21 cellular contexts compared by ENCODE assay signal in genomic region chr12:115659422-115659821, GRCh38.
A peak's percentile ranks its signal among the peaks of the same experiment; 100 is the strongest.
DNase-seq lines count a peak whose midpoint lies in the region; ATAC-seq and TF ChIP-seq lines count a peak whose summit lies in the region.
"Had no signal": no experiment of that assay in that cellular context is flagged by ENCODE, and none has a peak within 500 bp of the region (broad histone marks: within the 10 kb centered on the region; RNA-seq: fewer than 3 reads in every experiment).

No MANE protein-coding gene starts in this region.

- intact Hi-C loops in left ventricle myocardium inferior (cut with micrococcal nuclease) (no loop called here), left cardiac atrium (cut with DNase I) (no loop called here)

- H2AFZ ChIP-seq in neural progenitor cell (replicated peaks) = peak overlapping the region; percentile 71

- H3K27me3 Mint-ChIP-seq in neural progenitor cell (ENCODE audit: insufficient read depth, low read depth) = peaks cover 2% of the 10 kb centered on the region
- peaks cover 11 to 17% of the 10 kb centered on the region in 2 donors for H3K27me3 Mint-ChIP-seq in natural killer cell treated with Interleukin-12 subunit alpha and Interleukin-12 subunit beta and Interleukin-15 and Interleukin-18, amount 100 ng/mL, for 72 hours

- no peak for DNase-seq in left ventricle myocardium inferior
- no peak for DNase-seq in left cardiac atrium
- DNase-seq in SK-N-DZ (ENCODE audit: low spot score) = peak; percentile 24
- no peak for DNase-seq in neural progenitor cell (ENCODE audit: low spot score)
- no peak for DNase-seq in upper lobe of left lung
- no peak for DNase-seq in natural killer cell treated with Interleukin-12 subunit alpha and Interleukin-12 subunit beta and Interleukin-15 and Interleukin-18, amount 100 ng/mL, for 72 hours (ENCODE audit: low spot score)
- no peak for DNase-seq in H7
- DNase-seq: CD4-positive, alpha-beta T cell; H9; NCI-H1092; NCI-H1417 treated with DMSO at 0.1 percent for 48 hours; NCI-H1694 treated with DMSO at 0.1 percent for 48 hours; NCI-H2081; NCI-H2171; NCI-H226; NCI-H510A; NCI-H69; RPMI8226 had no signal

- H3K4me3 Mint-ChIP-seq in neural progenitor cell = no peak overlapping the region
- no peak overlapping the region for H3K4me3 Mint-ChIP-seq in natural killer cell treated with Interleukin-12 subunit alpha and Interleukin-12 subunit beta and Interleukin-15 and Interleukin-18, amount 100 ng/mL, for 72 hours
- H3K4me3 Mint-ChIP-seq: CD4-positive, alpha-beta T cell; H9; IgD-negative memory B cell had no signal

- H3K4me3 ChIP-seq in left ventricle myocardium inferior (no peak overlapping the region), neural progenitor cell (no peak overlapping the region), upper lobe of left lung (no peak overlapping the region), H7 (ENCODE audit: insufficient read depth, low read depth, low read length) (no peak overlapping the region)
- H3K4me3 ChIP-seq: BLaER1 had no signal

- H3K79me2 ChIP-seq in neural progenitor cell (ENCODE audit: low read depth) = no peaks in the 10 kb centered on the region

- no peaks in the 10 kb centered on the region for H4K20me1 ChIP-seq in neural progenitor cell (ENCODE audit: low read depth)
- H4K20me1 ChIP-seq: BLaER1 had no signal

- no peaks in the 10 kb centered on the region for H3K4me1 Mint-ChIP-seq in neural progenitor cell
- H3K4me1 Mint-ChIP-seq in natural killer cell treated with Interleukin-12 subunit alpha and Interleukin-12 subunit beta and Interleukin-15 and Interleukin-18, amount 100 ng/mL, for 72 hours (ENCODE audit: low read depth in 2 of 2) = no peaks in the 10 kb centered on the region
- H3K4me1 Mint-ChIP-seq: H9 had no signal

- H3K9me3 Mint-ChIP-seq in neural progenitor cell = no peaks in the 10 kb centered on the region
- peaks cover 6% of the 10 kb centered on the region for H3K9me3 Mint-ChIP-seq in natural killer cell treated with Interleukin-12 subunit alpha and Interleukin-12 subunit beta and Interleukin-15 and Interleukin-18, amount 100 ng/mL, for 72 hours
- H3K9me3 Mint-ChIP-seq: H9 had no signal

- ATAC-seq in left cardiac atrium (no peak), upper lobe of left lung (ENCODE audit: low FRiP score in 2 of 2) (no peak), HG03196 (IDR thresholded peaks at IDR 0.05; ENCODE audit: unreplicated experiment) (no peak)
- no peak for ATAC-seq in natural killer cell treated with Interleukin-12 subunit alpha and Interleukin-12 subunit beta and Interleukin-15 and Interleukin-18, amount 100 ng/mL, for 72 hours

- peak overlapping the region; percentile 80 for H3K27ac ChIP-seq in left ventricle myocardium inferior (replicated peaks)
- no peak overlapping the region for H3K27ac ChIP-seq in neural progenitor cell
- peak overlapping the region; percentile 28 to 58 (median 32) for H3K27ac ChIP-seq in upper lobe of left lung
- H3K27ac ChIP-seq: BLaER1 had no signal

- H3K27me3 ChIP-seq in left ventricle myocardium inferior (ENCODE audit: low read depth) (peaks cover 20% of the 10 kb centered on the region), neural progenitor cell (no peaks in the 10 kb centered on the region), upper lobe of left lung (no peaks in the 10 kb centered on the region), H7 (ENCODE audit: control insufficient read depth, insufficient read depth, low read length) (no peaks in the 10 kb centered on the region; the same call in 1 of the 2 replicates)
- H3K27me3 ChIP-seq: BLaER1 had no signal

- H3K36me3 ChIP-seq in left ventricle myocardium inferior (no peaks in the 10 kb centered on the region), neural progenitor cell (no peaks in the 10 kb centered on the region), upper lobe of left lung (no peaks in the 10 kb centered on the region), H7 (replicated peaks; ENCODE audit: control insufficient read depth, insufficient read depth, low read length) (no peaks in the 10 kb centered on the region)
- H3K36me3 ChIP-seq: BLaER1 had no signal

- peaks cover 24% of the 10 kb centered on the region for H3K4me1 ChIP-seq in left ventricle myocardium inferior
- no peaks in the 10 kb centered on the region for H3K4me1 ChIP-seq in neural progenitor cell
- peaks cover 0 to 15% (median 10%) of the 10 kb centered on the region in 4 donors for H3K4me1 ChIP-seq in upper lobe of left lung

- H3K27ac Mint-ChIP-seq in neural progenitor cell = no peak overlapping the region
- no peak overlapping the region for H3K27ac Mint-ChIP-seq in natural killer cell treated with Interleukin-12 subunit alpha and Interleukin-12 subunit beta and Interleukin-15 and Interleukin-18, amount 100 ng/mL, for 72 hours
- H3K27ac Mint-ChIP-seq: CD4-positive, alpha-beta T cell; H9; IgD-negative memory B cell had no signal

- WGBS in upper lobe of left lung, 2 donors = 53 to 84% methylated on average over 4 of the region's 4 CpGs

- no peaks in the 10 kb centered on the region for H3K9me3 ChIP-seq in left ventricle myocardium inferior (replicated peaks)
- H3K9me3 ChIP-seq in neural progenitor cell (ENCODE audit: low read depth) = no peaks in the 10 kb centered on the region
- H3K9me3 ChIP-seq in upper lobe of left lung = no peaks in the 10 kb centered on the region
- H3K9me3 ChIP-seq: BLaER1 had no signal

- H3F3A ChIP-seq in neural progenitor cell (ENCODE audit: low read depth) = no peaks in the 10 kb centered on the region

- H3K9ac ChIP-seq in neural progenitor cell = no peak overlapping the region
- H3K9ac ChIP-seq: BLaER1 had no signal

- TF ChIP-seq CTCF in left ventricle myocardium inferior (IDR thresholded peaks at IDR 0.05; ENCODE audit: borderline replicate concordance) = no peak
- no peak for TF ChIP-seq CTCF in neural progenitor cell (IDR thresholded peaks at IDR 0.05)
- no peak for TF ChIP-seq CTCF in upper lobe of left lung (IDR thresholded peaks at IDR 0.05)

- TF ChIP-seq EP300 in upper lobe of left lung (IDR thresholded peaks at IDR 0.05) = no peak

- no peak for TF ChIP-seq POLR2A in upper lobe of left lung (IDR thresholded peaks at IDR 0.05)

- no peak overlapping the region for H3K4me2 ChIP-seq in neural progenitor cell
- H3K4me2 ChIP-seq: BLaER1 had no signal

- H3K36me3 Mint-ChIP-seq in neural progenitor cell = no peaks in the 10 kb centered on the region
- no peaks in the 10 kb centered on the region for H3K36me3 Mint-ChIP-seq in natural killer cell treated with Interleukin-12 subunit alpha and Interleukin-12 subunit beta and Interleukin-15 and Interleukin-18, amount 100 ng/mL, for 72 hours
- H3K36me3 Mint-ChIP-seq: IgD-negative memory B cell had no signal
